ENCODE assay signal across 18 cellular contexts in the genomic region with DNA sequence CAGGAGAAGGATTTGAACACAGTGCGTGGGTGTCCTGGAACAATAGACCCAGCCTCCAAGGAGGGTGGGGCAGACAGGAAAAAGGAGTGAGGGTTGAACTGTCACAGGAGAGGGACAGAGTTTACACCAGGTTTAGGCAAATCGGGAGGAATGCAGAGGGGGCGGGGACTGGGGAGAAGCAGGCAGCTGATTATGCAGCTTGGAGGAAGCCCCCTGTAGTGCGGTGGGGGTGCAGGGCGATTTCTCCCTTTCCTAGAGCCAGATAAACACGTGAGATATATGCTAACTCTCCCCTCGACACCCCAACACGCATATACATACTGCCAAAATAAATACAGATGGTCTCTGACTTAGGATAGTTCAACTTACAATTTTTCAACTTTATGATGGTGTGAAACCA.
DNase-seq lines count a peak whose midpoint lies in the region; ATAC-seq and TF ChIP-seq lines count a peak whose summit lies in the region.
"Had no signal": no experiment of that assay in that cellular context is flagged by ENCODE, and none has a peak within 500 bp of the region (broad histone marks: within the 10 kb centered on the region; RNA-seq: fewer than 3 reads in every experiment).

No MANE protein-coding gene starts in this region.

- no peak overlapping the region for H4K8ac ChIP-seq in neuronal stem cell (ENCODE audit: low read depth, low read length)

- no peak overlapping the region for H3K27ac Mint-ChIP-seq in progenitor cell of endocrine pancreas
- H3K27ac Mint-ChIP-seq: CD8-positive, alpha-beta memory T cell had no signal

- H2BK15ac ChIP-seq in neuronal stem cell (ENCODE audit: low read length): no peak overlapping the region

- no peak overlapping the region for H4K91ac ChIP-seq in neuronal stem cell (ENCODE audit: low read depth, low read length, poor library complexity)

- H3K14ac ChIP-seq in neuronal stem cell (ENCODE audit: low read length): no peak overlapping the region

- peaks cover 25 to 37% of the 10 kb centered on the region in 2 donors for H3K4me1 ChIP-seq in neuronal stem cell (ENCODE audit: control insufficient read depth in 2 of 2, insufficient read depth in 1 of 2, low read depth in 1 of 2, low read length in 2 of 2)
- H3K4me1 ChIP-seq: Peyer's patch had no signal

- H3K23ac ChIP-seq in neuronal stem cell (ENCODE audit: low read depth, low read length, poor library complexity): no peak overlapping the region

- DNase-seq in NCI-H82 (lab: John Stamatoyannopoulos, UW): peak; percentile 37
- DNase-seq in NCI-H82 treated with DMSO at 0.1 percent for 48 hours (lab: John Stamatoyannopoulos, UW; ENCODE audit: unreplicated experiment): no peak
- peak; percentile 78 for DNase-seq in iPS-NIHi11 (ENCODE audit: low spot score)
- DNase-seq in neuronal stem cell (ENCODE audit: low spot score): peak; percentile 36
- DNase-seq in inferior parietal cortex (ENCODE audit: extremely low spot score): no peak
- DNase-seq in progenitor cell of endocrine pancreas (ENCODE audit: low spot score, unreplicated experiment): no peak
- DNase-seq: CD8-positive, alpha-beta memory T cell; DND-41; NCI-H1048; NCI-H2107; Peyer's patch; Right ventricle myocardium superior had no signal

- no peaks in the 10 kb centered on the region for H3K36me3 Mint-ChIP-seq in progenitor cell of endocrine pancreas (ENCODE audit: insufficient read depth)
- H3K36me3 Mint-ChIP-seq: CD8-positive, alpha-beta memory T cell had no signal

- no peak overlapping the region for H2BK120ac ChIP-seq in neuronal stem cell (ENCODE audit: low read depth, low read length)

- no peak overlapping the region for H2BK5ac ChIP-seq in neuronal stem cell (ENCODE audit: low read length)

- H2AK5ac ChIP-seq in neuronal stem cell (ENCODE audit: low read depth, low read length): no peak overlapping the region

- peaks cover 0 to 7% of the 10 kb centered on the region in 2 donors for H3K9me3 ChIP-seq in neuronal stem cell (replicated peaks in 1 of 2; ENCODE audit: control insufficient read depth in 2 of 2, insufficient read depth in 1 of 2, low read depth in 1 of 2, low read length in 2 of 2)
- H3K9me3 ChIP-seq: HAP-1, Peyer's patch had no signal

- H2AFZ ChIP-seq in neuronal stem cell (ENCODE audit: low read length): no peak overlapping the region

- no peaks in the 10 kb centered on the region for H3K79me1 ChIP-seq in neuronal stem cell (ENCODE audit: low read depth, low read length)

- no peaks in the 10 kb centered on the region for H3K4me1 Mint-ChIP-seq in progenitor cell of endocrine pancreas (ENCODE audit: low read depth)
- H3K4me1 Mint-ChIP-seq: CD8-positive, alpha-beta memory T cell had no signal

- H3K4me3 Mint-ChIP-seq in progenitor cell of endocrine pancreas (ENCODE audit: low read depth): no peak overlapping the region
- H3K4me3 Mint-ChIP-seq: CD8-positive, alpha-beta memory T cell had no signal

- ATAC-seq in HG03378 (IDR thresholded peaks at IDR 0.05; ENCODE audit: unreplicated experiment): no peak
- ATAC-seq in activated CD4-positive, CD25-positive, alpha-beta regulatory T cell treated with anti-CD3 and anti-CD28 coated beads, Interleukin-2, amount 50 U/mL, for 24 hours: no peak
- ATAC-seq: SK-N-SH treated with all-trans-retinoic acid at 6 μM for 48 hours had no signal

- H3K4ac ChIP-seq in neuronal stem cell (ENCODE audit: low read length): no peak overlapping the region

- H3K27me3 ChIP-seq in neuronal stem cell (ENCODE audit: control insufficient read depth in 3 of 3, insufficient read depth in 3 of 3, low read depth in 1 of 3, low read length in 3 of 3): no peaks in the 10 kb centered on the region
- H3K27me3 ChIP-seq: BLaER1, Peyer's patch had no signal

- H3K9me3 Mint-ChIP-seq in progenitor cell of endocrine pancreas (ENCODE audit: low read depth): peaks cover 6% of the 10 kb centered on the region

- H3K36me3 ChIP-seq in neuronal stem cell (replicated peaks in 1 of 2; ENCODE audit: control insufficient read depth in 2 of 2, insufficient read depth in 2 of 2, low read length in 2 of 2): no peaks in the 10 kb centered on the region
- H3K36me3 ChIP-seq: BLaER1, HAP-1, Peyer's patch had no signal

- no peak overlapping the region for H3K9ac ChIP-seq in neuronal stem cell (ENCODE audit: low read depth, low read length, poor library complexity)
- H3K9ac ChIP-seq: BLaER1 had no signal

- H3K27ac ChIP-seq in neuronal stem cell (replicated peaks; ENCODE audit: low read length): no peak overlapping the region
- H3K27ac ChIP-seq: 22Rv1, BLaER1, Peyer's patch had no signal

- peak overlapping the region; percentile 20 for H3K18ac ChIP-seq in neuronal stem cell (ENCODE audit: low read length)

- WGBS in neuronal stem cell (ENCODE audit: extremely low coverage in 2 of 2, insufficient read length in 2 of 2, insufficient replicate concordance in 1 of 2), 2 donors: no CpG with 5 or more reads among the region's 8 CpGs

- no peak for TF ChIP-seq CTCF in progenitor cell of endocrine pancreas (IDR thresholded peaks at IDR 0.05; ENCODE audit: unreplicated experiment)

- H3K4me3 ChIP-seq in neuronal stem cell (ENCODE audit: low read length in 2 of 2): no peak overlapping the region
- H3K4me3 ChIP-seq: BLaER1, HAP-1, Peyer's patch had no signal

- no peak overlapping the region for H3K4me2 ChIP-seq in neuronal stem cell (ENCODE audit: insufficient read depth, low read length, poor library complexity, severe bottlenecking)
- H3K4me2 ChIP-seq: BLaER1 had no signal

- H3K27me3 Mint-ChIP-seq in progenitor cell of endocrine pancreas: peaks cover 27% of the 10 kb centered on the region

- H2BK12ac ChIP-seq in neuronal stem cell (ENCODE audit: low read length): no peak overlapping the region

Comparison
In these comparisons a context has a peak if more than half of its experiments do, and no peak if none do; other contexts are left out.
1. DNase-seq: peak in NCI-H82 (single experiment), iPS-NIHi11 (single experiment) and neuronal stem cell (single experiment); none in NCI-H82 treated with DMSO at 0.1 percent for 48 hours (single experiment), inferior parietal cortex (single experiment) and progenitor cell of endocrine pancreas (single experiment).